ENCODE assay signal across 22 cellular contexts in genomic region chr18:50594931-50595330, GRCh38. TPM values are rescaled to one million over a fixed set of nuclear protein-coding genes. Genes with fewer than 3 reads are reported as not detected.
DNase-seq lines count a peak whose midpoint lies in the region; ATAC-seq and TF ChIP-seq lines count a peak whose summit lies in the region.
"Had no signal": no experiment of that assay in that cellular context is flagged by ENCODE, and none has a peak within 500 bp of the region (broad histone marks: within the 10 kb centered on the region; RNA-seq: fewer than 3 reads in every experiment).

No MANE protein-coding gene starts in this region.

- TF ChIP-seq POLR2A in testis (IDR thresholded peaks at IDR 0.05) = no peak

- 59 to 64% methylated on average over 4 of the region's 4 CpGs for WGBS in testis, 2 donors

- no peaks in the 10 kb centered on the region for H3K9me3 Mint-ChIP-seq in activated CD4-positive, alpha-beta memory T cell treated with anti-CD3 and anti-CD28 coated beads, Interleukin-2, amount 10 ng/mL, durations not matched to agents 7 days and 5 days

- H3K36me3 Mint-ChIP-seq in activated CD4-positive, alpha-beta memory T cell treated with anti-CD3 and anti-CD28 coated beads, Interleukin-2, amount 10 ng/mL, durations not matched to agents 7 days and 5 days (ENCODE audit: low read depth) = no peaks in the 10 kb centered on the region

- H3K4me3 ChIP-seq in testis = no peak overlapping the region
- H3K4me3 ChIP-seq: PC-9 had no signal

- no peaks in the 10 kb centered on the region for H3K27me3 Mint-ChIP-seq in activated CD4-positive, alpha-beta memory T cell treated with anti-CD3 and anti-CD28 coated beads, Interleukin-2, amount 10 ng/mL, durations not matched to agents 7 days and 5 days

- DNase-seq in LoVo (ENCODE audit: low spot score) = peak; percentile 12
- peak; percentile 35 for DNase-seq in RWPE1 (ENCODE audit: low spot score)
- DNase-seq in testis = peak; percentile 23
- no peak for DNase-seq in HPDE6-E6E7 (ENCODE audit: extremely low spot score)
- DNase-seq in activated T-cell treated with anti-CD3 and anti-CD28 coated beads, Interleukin-2, amount 50 U/mL, for 48 hours = no peak
- DNase-seq in activated CD4-positive, alpha-beta memory T cell treated with anti-CD3 and anti-CD28 coated beads, Interleukin-2, amount 10 ng/mL, durations not matched to agents 7 days and 5 days = no peak
- DNase-seq: COR-L47, EL, H7, IMR-90, Karpas-422, NCI-H1417, NCI-H1930, NCI-H2171 treated with DMSO at 0.1 percent for 48 hours, NCI-H510A, NCI-H82, SHP77 treated with DMSO at 0.1 percent for 48 hours had no signal

- intact Hi-C loops in testis (cut with DNase I; ENCODE audit: low total_unique reads) = no loop called here

- no peak for TF ChIP-seq CTCF in RWPE1 (conservative IDR thresholded peaks at IDR 0.05; ENCODE audit: low read depth)
- no peak for TF ChIP-seq CTCF in testis (IDR thresholded peaks at IDR 0.05)

- peak; percentile 79 for ATAC-seq in esophagus mucosa
- ATAC-seq: SK-N-SH treated with all-trans-retinoic acid at 6 μM for 48 hours had no signal

- H3K27ac Mint-ChIP-seq in activated CD4-positive, alpha-beta memory T cell treated with anti-CD3 and anti-CD28 coated beads, Interleukin-2, amount 10 ng/mL, durations not matched to agents 7 days and 5 days = no peak overlapping the region

- no peaks in the 10 kb centered on the region for H3K27me3 ChIP-seq in testis

- H3K9me3 ChIP-seq in testis = no peaks in the 10 kb centered on the region

- H3K27ac ChIP-seq in RWPE1 (no peak overlapping the region), testis (no peak overlapping the region)
- H3K27ac ChIP-seq: C4-2B, PC-9 had no signal

- no peaks in the 10 kb centered on the region for H3K36me3 ChIP-seq in testis (ENCODE audit: low read depth, missing control alignments)

- CTCF ChIA-PET in RWPE1 (lab: Yijun Ruan, JAX) = no interaction called here
- CTCF ChIA-PET in activated CD4-positive, alpha-beta memory T cell treated with anti-CD3 and anti-CD28 coated beads, Interleukin-2, amount 10 ng/mL, durations not matched to agents 7 days and 5 days (lab: Charles Lee) = no interaction called here

- no peaks in the 10 kb centered on the region for H3K4me1 Mint-ChIP-seq in activated CD4-positive, alpha-beta memory T cell treated with anti-CD3 and anti-CD28 coated beads, Interleukin-2, amount 10 ng/mL, durations not matched to agents 7 days and 5 days

- POLR2A ChIA-PET in RWPE1 (lab: Yijun Ruan, JAX; ENCODE audit: low non-redundant PET) = no interaction called here
- POLR2A ChIA-PET in activated CD4-positive, alpha-beta memory T cell treated with anti-CD3 and anti-CD28 coated beads, Interleukin-2, amount 10 ng/mL, durations not matched to agents 7 days and 5 days (lab: Charles Lee) = no interaction called here

- no peaks in the 10 kb centered on the region for H3K4me1 ChIP-seq in testis

- H3K4me3 Mint-ChIP-seq in activated CD4-positive, alpha-beta memory T cell treated with anti-CD3 and anti-CD28 coated beads, Interleukin-2, amount 10 ng/mL, durations not matched to agents 7 days and 5 days = no peak overlapping the region

RNA-seq across cellular contexts. Expression of gene MAPK4, which starts 35.0 kb away (rescaled TPM):
- total RNA-seq in esophagus mucosa (0.12 TPM), testis (10 to 100 TPM; 13.3 to 18.1 TPM)
- polyA plus RNA-seq in testis (ENCODE audit: insufficient read depth, low read depth, low replicate concordance) = 9.3 TPM
- total RNA-seq in activated CD4-positive, alpha-beta memory T cell treated with anti-CD3 and anti-CD28 coated beads, Interleukin-2, amount 10 ng/mL, durations not matched to agents 7 days and 5 days = not detected
- total RNA-seq: HT-29, IMR-90, PC-9 had no signal
- polyA plus RNA-seq: IMR-90 had no signal

Comparison
In these comparisons a context has a peak if more than half of its experiments do, and no peak if none do; other contexts are left out.
1. DNase-seq: peak in LoVo (single experiment), RWPE1 (single experiment) and testis (single experiment); none in HPDE6-E6E7 (single experiment), activated T-cell treated with anti-CD3 and anti-CD28 coated beads, Interleukin-2, amount 50 U/mL, for 48 hours (0 of 2) and activated CD4-positive, alpha-beta memory T cell treated with anti-CD3 and anti-CD28 coated beads, Interleukin-2, amount 10 ng/mL, durations not matched to agents 7 days and 5 days (single experiment).
2. RNA of gene MAPK4, which starts 35.0 kb away (total RNA-seq): 13.3 to 18.1 TPM in testis; 0.12 TPM in esophagus mucosa (single experiment) and not detected in activated CD4-positive, alpha-beta memory T cell treated with anti-CD3 and anti-CD28 coated beads, Interleukin-2, amount 10 ng/mL, durations not matched to agents 7 days and 5 days; every median in the first group is over 10 times any median in the second.